Comparison of ENCODE assay signal across 1 cellular context in the genomic region with DNA sequence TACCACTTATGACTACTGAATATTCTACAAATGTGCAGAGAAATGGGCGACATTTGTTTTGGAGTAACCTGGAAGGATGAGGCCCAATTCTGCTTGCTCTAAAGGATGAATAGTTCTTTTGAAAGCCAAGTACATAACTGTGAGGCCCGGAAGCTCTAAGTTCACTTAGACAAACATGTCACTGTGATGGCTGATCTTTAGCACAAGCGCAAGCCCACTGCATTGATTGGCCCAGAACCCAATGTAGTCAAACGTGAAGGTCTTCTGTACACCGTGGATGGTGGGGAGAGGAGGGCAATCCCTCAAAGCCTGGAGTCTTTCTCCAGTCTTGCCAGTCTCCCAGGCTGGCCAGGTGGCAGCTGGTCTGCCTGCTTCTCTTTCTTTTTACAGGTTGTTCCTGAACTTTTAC.
A peak's percentile ranks its signal among the peaks of the same experiment; 100 is the strongest.
TF ChIP-seq lines count a peak whose summit lies in the region.

No MANE protein-coding gene starts in this region.

TF ChIP-seq in HepG2, 621 proteins besides CTCF, POLR2A, EP300 and RAD21 (continued from another document):
- TF ChIP-seq ZSCAN31 (CRISPR knock-in tag; IDR thresholded peaks at IDR 0.05; ENCODE audit: low read depth) (no peak), ZNF737 (CRISPR knock-in tag; IDR thresholded peaks at IDR 0.05; ENCODE audit: borderline replicate concordance) (no peak), ZNF354B (CRISPR knock-in tag; IDR thresholded peaks at IDR 0.05) (no peak), TOE1 (CRISPR knock-in tag; IDR thresholded peaks at IDR 0.05) (no peak), ZFP82 (CRISPR knock-in tag; IDR thresholded peaks at IDR 0.05; ENCODE audit: borderline replicate concordance) (no peak), RBM39 (IDR thresholded peaks at IDR 0.05; ENCODE audit: low read depth, low read length, poor library complexity, severe bottlenecking) (no peak), TCF7L2 (IDR thresholded peaks at IDR 0.05; ENCODE audit: low read depth, low read length) (no peak), ZC3H4 (CRISPR knock-in tag; IDR thresholded peaks at IDR 0.05; ENCODE audit: borderline replicate concordance) (no peak), SNAPC4 (CRISPR knock-in tag; IDR thresholded peaks at IDR 0.05) (no peak), SMC3 (IDR thresholded peaks at IDR 0.05; ENCODE audit: low read length) (no peak), PRDM15 (CRISPR knock-in tag; IDR thresholded peaks at IDR 0.05) (peak; percentile 66; the same call in 1 of the 2 replicates), DNMT3B (CRISPR knock-in tag; conservative IDR thresholded peaks at IDR 0.05) (no peak), RNF219 (CRISPR knock-in tag; IDR thresholded peaks at IDR 0.05) (no peak), KDM4B (CRISPR knock-in tag; IDR thresholded peaks at IDR 0.05) (no peak), SP2 (CRISPR knock-in tag; IDR thresholded peaks at IDR 0.05) (no peak), TRAFD1 (CRISPR knock-in tag; IDR thresholded peaks at IDR 0.05; ENCODE audit: borderline replicate concordance) (no peak), ZSCAN20 (CRISPR knock-in tag; IDR thresholded peaks at IDR 0.05; ENCODE audit: borderline replicate concordance) (no peak)
- TF ChIP-seq, protein P1, sequence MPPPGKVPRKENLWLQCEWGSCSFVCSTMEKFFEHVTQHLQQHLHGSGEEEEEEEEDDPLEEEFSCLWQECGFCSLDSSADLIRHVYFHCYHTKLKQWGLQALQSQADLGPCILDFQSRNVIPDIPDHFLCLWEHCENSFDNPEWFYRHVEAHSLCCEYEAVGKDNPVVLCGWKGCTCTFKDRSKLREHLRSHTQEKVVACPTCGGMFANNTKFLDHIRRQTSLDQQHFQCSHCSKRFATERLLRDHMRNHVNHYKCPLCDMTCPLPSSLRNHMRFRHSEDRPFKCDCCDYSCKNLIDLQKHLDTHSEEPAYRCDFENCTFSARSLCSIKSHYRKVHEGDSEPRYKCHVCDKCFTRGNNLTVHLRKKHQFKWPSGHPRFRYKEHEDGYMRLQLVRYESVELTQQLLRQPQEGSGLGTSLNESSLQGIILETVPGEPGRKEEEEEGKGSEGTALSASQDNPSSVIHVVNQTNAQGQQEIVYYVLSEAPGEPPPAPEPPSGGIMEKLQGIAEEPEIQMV (CRISPR knock-in tag; IDR thresholded peaks at IDR 0.05; ENCODE audit: low read depth), result no peak
- TF ChIP-seq, protein P2, sequence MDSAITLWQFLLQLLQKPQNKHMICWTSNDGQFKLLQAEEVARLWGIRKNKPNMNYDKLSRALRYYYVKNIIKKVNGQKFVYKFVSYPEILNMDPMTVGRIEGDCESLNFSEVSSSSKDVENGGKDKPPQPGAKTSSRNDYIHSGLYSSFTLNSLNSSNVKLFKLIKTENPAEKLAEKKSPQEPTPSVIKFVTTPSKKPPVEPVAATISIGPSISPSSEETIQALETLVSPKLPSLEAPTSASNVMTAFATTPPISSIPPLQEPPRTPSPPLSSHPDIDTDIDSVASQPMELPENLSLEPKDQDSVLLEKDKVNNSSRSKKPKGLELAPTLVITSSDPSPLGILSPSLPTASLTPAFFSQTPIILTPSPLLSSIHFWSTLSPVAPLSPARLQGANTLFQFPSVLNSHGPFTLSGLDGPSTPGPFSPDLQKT (CRISPR knock-in tag; IDR thresholded peaks at IDR 0.05; ENCODE audit: borderline replicate concordance), result no peak
- TF ChIP-seq, protein P3, sequence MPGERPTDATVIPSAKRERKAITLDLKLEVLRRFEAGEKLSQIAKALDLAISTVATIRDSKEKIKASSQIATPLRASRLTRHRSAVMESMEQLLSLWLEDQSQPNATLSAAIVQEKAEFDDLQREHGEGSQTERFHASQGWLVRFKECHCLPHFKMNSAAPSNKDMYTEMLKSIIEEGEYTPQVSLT (CRISPR knock-in tag; IDR thresholded peaks at IDR 0.05; ENCODE audit: borderline replicate concordance, low read depth), result no peak
